8 cellular contexts compared by ENCODE assay signal in the genomic region with DNA sequence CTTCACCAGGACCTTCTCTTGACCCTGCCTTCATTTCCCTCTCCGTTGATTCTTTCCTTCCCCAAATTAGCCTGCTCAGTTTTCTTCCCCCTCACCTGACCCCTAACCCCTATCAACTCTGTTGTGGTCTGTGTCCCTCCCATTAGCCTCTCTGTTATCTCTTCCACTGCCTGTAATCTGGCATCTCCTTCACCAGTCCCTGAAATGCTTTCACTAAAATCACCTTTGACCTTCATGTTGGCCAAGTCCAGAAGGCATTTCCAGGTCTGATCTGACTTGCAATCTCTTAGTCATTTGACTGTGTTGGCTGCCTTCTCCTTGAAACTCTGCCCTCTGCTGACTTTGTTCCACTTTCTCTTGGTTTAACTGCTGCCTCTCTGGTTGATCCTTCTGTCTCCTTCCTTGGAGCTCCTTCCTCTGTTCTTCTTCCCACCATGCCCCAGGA. TPM values are rescaled to one million over a fixed set of nuclear protein-coding genes. Genes with fewer than 3 reads are reported as not detected.
DNase-seq lines count a peak whose midpoint lies in the region; FAIRE-seq and TF ChIP-seq lines count a peak whose summit lies in the region.

No MANE protein-coding gene starts in this region.

- DNase-seq in AG20443 (ENCODE audit: low spot score) (peak; percentile 74), GM12892 (ENCODE audit: insufficient read length) (no peak), RPMI7951 (ENCODE audit: low read depth) (peak; percentile 54), dermis blood vessel endothelial cell (peak; percentile 73), cerebellar nuclear complex (lab: John Stamatoyannopoulos, UW) (no peak), NCI-H510A (lab: John Stamatoyannopoulos, UW) (no peak), HK-2 (ENCODE audit: unreplicated experiment) (no peak)

- H3K36me3 ChIP-seq in mesodermal cell (ENCODE audit: control insufficient read depth, insufficient read depth, low read length) = peaks cover 18% of the 10 kb centered on the region

- 17 to 27% methylated on average over 1 of the region's 1 CpG for WGBS in mesodermal cell (ENCODE audit: insufficient coverage in 2 of 2), 2 experiments

- no peaks in the 10 kb centered on the region for H3K9me3 ChIP-seq in mesodermal cell (ENCODE audit: control insufficient read depth, low read length)

- peak; percentile 5 for FAIRE-seq in GM12892 (lab: Jason Lieb, UNC)

- peaks cover 14% of the 10 kb centered on the region for H3K4me1 ChIP-seq in mesodermal cell (ENCODE audit: control insufficient read depth, insufficient read depth, low read length, poor library complexity, severe bottlenecking)

- peak overlapping the region; percentile 29 for H3K4me3 ChIP-seq in mesodermal cell (ENCODE audit: extremely low read depth, insufficient read depth, low read length, poor library complexity, severe bottlenecking)

- peak overlapping the region; percentile 57 for H3K27ac ChIP-seq in mesodermal cell (ENCODE audit: low read depth, low read length, severe bottlenecking)

- no peak for TF ChIP-seq POLR2A in GM12892 (IDR thresholded peaks at IDR 0.05; ENCODE audit: low read depth, low read length)

RNA-seq across cellular contexts. Expression of a gene that starts 28.2 kb away (rescaled TPM):
- polyA plus RNA-seq in GM12892 (2012; ENCODE audit: missing spikeins) = 6.1 TPM
- 21.1 and 26.5 TPM in 2 replicates for total RNA-seq in RPMI7951 (2014; rRNA removed; shearing (Covaris generic))
- total RNA-seq in dermis blood vessel endothelial cell = 90.0 and 108 TPM in 2 replicates
- polyA plus RNA-seq in mesodermal cell (2013, experiment 1 of 2) = 45.4 TPM
- polyA plus RNA-seq in mesodermal cell (2013, experiment 2 of 2) = 45.8 TPM

RNA-seq across cellular contexts. Expression of a gene that starts 32.6 kb away (rescaled TPM):
- polyA plus RNA-seq in GM12892 (2012; ENCODE audit: missing spikeins) = not detected
- not detected in 2 replicates for total RNA-seq in RPMI7951 (2014; rRNA removed; shearing (Covaris generic))
- not detected in 2 replicates for total RNA-seq in dermis blood vessel endothelial cell
- polyA plus RNA-seq in mesodermal cell (2013, experiment 1 of 2) = 0.77 TPM
- polyA plus RNA-seq in mesodermal cell (2013, experiment 2 of 2) = not detected

RNA-seq across cellular contexts. Expression of a gene that starts 51.7 kb away (rescaled TPM):
- polyA plus RNA-seq in GM12892 (2012; ENCODE audit: missing spikeins) = 7.4 TPM
- 0.24 and 0.29 TPM in 2 replicates for total RNA-seq in RPMI7951 (2014; rRNA removed; shearing (Covaris generic))
- 23.3 and 25.2 TPM in 2 replicates for total RNA-seq in dermis blood vessel endothelial cell
- polyA plus RNA-seq in mesodermal cell (2013, experiment 1 of 2) = 2.3 TPM
- polyA plus RNA-seq in mesodermal cell (2013, experiment 2 of 2) = 1.8 TPM

Comparison
In these comparisons a context has a peak if more than half of its experiments do, and no peak if none do; other contexts are left out.
1. DNase-seq: peak in AG20443 (single experiment), RPMI7951 (single experiment) and dermis blood vessel endothelial cell (single experiment); none in GM12892 (single experiment), cerebellar nuclear complex (0 of 2), NCI-H510A (single experiment) and HK-2 (single experiment).
2. RNA of a gene that starts 51.7 kb away (total RNA-seq): 23.3 to 25.2 TPM in dermis blood vessel endothelial cell; 0.24 to 0.29 TPM in RPMI7951; every median in the first group is over 10 times any median in the second.